8 cellular contexts compared by ENCODE assay signal in genomic region chr7:22563115-22563514, GRCh38.
DNase-seq lines count a peak whose midpoint lies in the region; ATAC-seq and TF ChIP-seq lines count a peak whose summit lies in the region.

No MANE protein-coding gene starts in this region.

- H3K27ac Mint-ChIP-seq in stimulated activated naive CD8-positive, alpha-beta T cell treated with anti-CD3 and anti-CD28 coated beads, Interleukin-15, amount 100 ng/mL, for 72 hours = no peak overlapping the region

- peak; percentile 18 for DNase-seq in activated naive CD4-positive, alpha-beta T cell treated with Interleukin-2 at 50 U/mL for 16 hours
- no peak for DNase-seq in activated naive CD4-positive, alpha-beta T cell treated with anti-CD3 and anti-CD28 coated beads, Interleukin-2, amount 50 U/mL, for 16 hours
- DNase-seq in NCI-H774 (lab: John Stamatoyannopoulos, UW) = peak; percentile 57
- DNase-seq in epithelial cell of proximal tubule (ENCODE audit: low read depth) = no peak
- DNase-seq in stimulated activated naive CD8-positive, alpha-beta T cell treated with anti-CD3 and anti-CD28 coated beads, Interleukin-15, amount 100 ng/mL, for 72 hours = no peak
- DNase-seq in germinal center (ENCODE audit: low spot score) = no peak

- peak overlapping the region; percentile 40 to 56 for H3K4me3 Mint-ChIP-seq in stimulated activated naive CD8-positive, alpha-beta T cell treated with anti-CD3 and anti-CD28 coated beads, Interleukin-15, amount 100 ng/mL, for 72 hours

- peaks cover 42% of the 10 kb centered on the region for H3K27me3 Mint-ChIP-seq in stimulated activated naive CD8-positive, alpha-beta T cell treated with anti-CD3 and anti-CD28 coated beads, Interleukin-15, amount 100 ng/mL, for 72 hours

- no peak for TF ChIP-seq CTCF in epithelial cell of proximal tubule (conservative IDR thresholded peaks at IDR 0.05; ENCODE audit: low read depth, low read length)

- H3K4me3 ChIP-seq in epithelial cell of proximal tubule (ENCODE audit: low read depth, low read length) = peak overlapping the region; percentile 17

- no peaks in the 10 kb centered on the region for H3K9me3 Mint-ChIP-seq in stimulated activated naive CD8-positive, alpha-beta T cell treated with anti-CD3 and anti-CD28 coated beads, Interleukin-15, amount 100 ng/mL, for 72 hours

- ATAC-seq in stimulated activated naive CD8-positive, alpha-beta T cell treated with anti-CD3 and anti-CD28 coated beads, Interleukin-15, amount 100 ng/mL, for 72 hours = no peak
- ATAC-seq in HG03025 (IDR thresholded peaks at IDR 0.05; ENCODE audit: low FRiP score, unreplicated experiment) (no peak), HG02970 (IDR thresholded peaks at IDR 0.05; ENCODE audit: low FRiP score, unreplicated experiment) (no peak)

- H3K4me1 Mint-ChIP-seq in stimulated activated naive CD8-positive, alpha-beta T cell treated with anti-CD3 and anti-CD28 coated beads, Interleukin-15, amount 100 ng/mL, for 72 hours = peaks cover 52% of the 10 kb centered on the region

Comparison
In these comparisons a context has a peak if more than half of its experiments do, and no peak if none do; other contexts are left out.
1. DNase-seq: peak in activated naive CD4-positive, alpha-beta T cell treated with Interleukin-2 at 50 U/mL for 16 hours (single experiment) and NCI-H774 (single experiment); none in activated naive CD4-positive, alpha-beta T cell treated with anti-CD3 and anti-CD28 coated beads, Interleukin-2, amount 50 U/mL, for 16 hours (single experiment), epithelial cell of proximal tubule (single experiment), stimulated activated naive CD8-positive, alpha-beta T cell treated with anti-CD3 and anti-CD28 coated beads, Interleukin-15, amount 100 ng/mL, for 72 hours (0 of 2) and germinal center (single experiment).